27 cellular contexts compared by ENCODE assay signal in genomic region chr20:62002882-62003480, GRCh38.
DNase-seq lines count a peak whose midpoint lies in the region; ATAC-seq and TF ChIP-seq lines count a peak whose summit lies in the region.
"Had no signal": no experiment of that assay in that cellular context is flagged by ENCODE, and none has a peak within 500 bp of the region (broad histone marks: within the 10 kb centered on the region; RNA-seq: fewer than 3 reads in every experiment).

No MANE protein-coding gene starts in this region.

- no peak overlapping the region for H3K4me3 Mint-ChIP-seq in stimulated activated naive CD8-positive, alpha-beta T cell treated with anti-CD3 and anti-CD28 coated beads, Interleukin-15, Interleukin-2, amounts not matched to agents 100 ng/mL and 50 ng/mL, for 24 hours
- H3K4me3 Mint-ChIP-seq in stimulated activated naive CD8-positive, alpha-beta T cell treated with anti-CD3 and anti-CD28 coated beads, Interleukin-15, amount 100 ng/mL, for 72 hours: no peak overlapping the region
- H3K4me3 Mint-ChIP-seq in WTC11: no peak overlapping the region
- H3K4me3 Mint-ChIP-seq: B cell; CD14-positive monocyte; CD8-positive, alpha-beta memory T cell; GM23338; H9 had no signal

- no peak for DNase-seq in stimulated activated naive CD8-positive, alpha-beta T cell treated with anti-CD3 and anti-CD28 coated beads, Interleukin-15, amount 100 ng/mL, for 72 hours
- DNase-seq in choroid plexus epithelial cell (ENCODE audit: low read depth): peak; percentile 38
- no peak for DNase-seq in stimulated activated CD4-positive, alpha-beta T cell treated with anti-CD3 and anti-CD28 coated beads, Interleukin-4, amount 100 ng/mL, for 1 hour
- no peak for DNase-seq in WTC11 (ENCODE audit: low spot score)
- no peak for DNase-seq in T-helper 1 cell
- DNase-seq: Calu3; CD8-positive, alpha-beta memory T cell; DMS79 treated with DMSO at 0.1 percent for 48 hours; GF-D8; H9; MV-4-11; NCI-H1105 treated with DMSO at 0.1 percent for 48 hours; NCI-H1930; NCI-H446 treated with DMSO at 0.1 percent for 48 hours; NCI-H526; NCI-H82; SHP77 treated with DMSO at 0.1 percent for 48 hours had no signal

- peaks cover 61% of the 10 kb centered on the region for H3K36me3 Mint-ChIP-seq in stimulated activated naive CD8-positive, alpha-beta T cell treated with anti-CD3 and anti-CD28 coated beads, Interleukin-15, Interleukin-2, amounts not matched to agents 100 ng/mL and 50 ng/mL, for 24 hours (ENCODE audit: low read depth)
- peaks cover 73% of the 10 kb centered on the region for H3K36me3 Mint-ChIP-seq in WTC11

- TF ChIP-seq RAD21 in liver (IDR thresholded peaks at IDR 0.05): peak in 1 of 2 donors; percentile 9

- H3K27ac ChIP-seq in liver (ENCODE audit: low read depth in 1 of 2, low read length in 2 of 2): peak overlapping the region; percentile 41 to 61
- H3K27ac ChIP-seq: 22Rv1, RWPE1 had no signal

- H3K4me1 Mint-ChIP-seq in stimulated activated naive CD8-positive, alpha-beta T cell treated with anti-CD3 and anti-CD28 coated beads, Interleukin-15, Interleukin-2, amounts not matched to agents 100 ng/mL and 50 ng/mL, for 24 hours (ENCODE audit: low read depth): no peaks in the 10 kb centered on the region
- H3K4me1 Mint-ChIP-seq in stimulated activated naive CD8-positive, alpha-beta T cell treated with anti-CD3 and anti-CD28 coated beads, Interleukin-15, amount 100 ng/mL, for 72 hours: no peaks in the 10 kb centered on the region
- no peaks in the 10 kb centered on the region for H3K4me1 Mint-ChIP-seq in WTC11
- H3K4me1 Mint-ChIP-seq: CD14-positive monocyte, GM23338, H9 had no signal

- no peak for ATAC-seq in stimulated activated naive CD8-positive, alpha-beta T cell treated with anti-CD3 and anti-CD28 coated beads, Interleukin-15, amount 100 ng/mL, for 72 hours
- ATAC-seq in WTC11 (no peak), GM21529 (IDR thresholded peaks at IDR 0.05; ENCODE audit: unreplicated experiment) (no peak)
- ATAC-seq: K562, Panc1 had no signal

- POLR2A ChIA-PET in WTC11 (lab: Charles Lee): no interaction called here

- no peaks in the 10 kb centered on the region for H3K27me3 ChIP-seq in liver (ENCODE audit: control insufficient read depth in 4 of 4, insufficient read depth in 4 of 4, low read length in 3 of 4)

- H3K4me1 ChIP-seq in liver (ENCODE audit: control insufficient read depth in 4 of 4, insufficient read depth in 4 of 4, low read length in 3 of 4): peaks cover 5 to 15% (median 9%) of the 10 kb centered on the region in 4 donors

- peak overlapping the region; percentile 40 for H3K27ac Mint-ChIP-seq in stimulated activated naive CD8-positive, alpha-beta T cell treated with anti-CD3 and anti-CD28 coated beads, Interleukin-15, Interleukin-2, amounts not matched to agents 100 ng/mL and 50 ng/mL, for 24 hours
- no peak overlapping the region for H3K27ac Mint-ChIP-seq in stimulated activated naive CD8-positive, alpha-beta T cell treated with anti-CD3 and anti-CD28 coated beads, Interleukin-15, amount 100 ng/mL, for 72 hours
- no peak overlapping the region for H3K27ac Mint-ChIP-seq in WTC11
- H3K27ac Mint-ChIP-seq: B cell had no signal

- H3K36me3 ChIP-seq in liver (ENCODE audit: control insufficient read depth in 4 of 4, insufficient read depth in 3 of 4, low read depth in 1 of 4, low read length in 3 of 4): peaks cover 11 to 58% (median 25%) of the 10 kb centered on the region in 4 donors

- WGBS in liver: 47% methylated on average over 18 of the region's 18 CpGs

- H3K27me3 Mint-ChIP-seq in stimulated activated naive CD8-positive, alpha-beta T cell treated with anti-CD3 and anti-CD28 coated beads, Interleukin-15, Interleukin-2, amounts not matched to agents 100 ng/mL and 50 ng/mL, for 24 hours: no peaks in the 10 kb centered on the region
- H3K27me3 Mint-ChIP-seq in stimulated activated naive CD8-positive, alpha-beta T cell treated with anti-CD3 and anti-CD28 coated beads, Interleukin-15, amount 100 ng/mL, for 72 hours: no peaks in the 10 kb centered on the region
- no peaks in the 10 kb centered on the region for H3K27me3 Mint-ChIP-seq in WTC11 (ENCODE audit: low read depth)
- H3K27me3 Mint-ChIP-seq: B cell; CD8-positive, alpha-beta memory T cell had no signal

- H3K9me3 ChIP-seq in liver (ENCODE audit: control insufficient read depth in 4 of 4, low read length in 3 of 4): no peaks in the 10 kb centered on the region

- peak overlapping the region in 1 of 2 donors; percentile 38 for H3K9ac ChIP-seq in liver (ENCODE audit: low read depth in 1 of 2, low read length in 2 of 2)

- no peak overlapping the region for H3K4me3 ChIP-seq in choroid plexus epithelial cell (ENCODE audit: low read depth, low read length)
- no peak overlapping the region for H3K4me3 ChIP-seq in liver (ENCODE audit: low read depth in 1 of 3, low read length in 3 of 3)
- H3K4me3 ChIP-seq: GM23338, K562 had no signal

- CTCF ChIA-PET in WTC11 (lab: Charles Lee): no interaction called here

- no peak for TF ChIP-seq CTCF in choroid plexus epithelial cell (conservative IDR thresholded peaks at IDR 0.05; ENCODE audit: low read depth, low read length)
- TF ChIP-seq CTCF in liver (IDR thresholded peaks at IDR 0.05; ENCODE audit: low read depth, low read length, missing input control): no peak
- TF ChIP-seq CTCF in WTC11 (IDR thresholded peaks at IDR 0.05): no peak

- H3K9me3 Mint-ChIP-seq in stimulated activated naive CD8-positive, alpha-beta T cell treated with anti-CD3 and anti-CD28 coated beads, Interleukin-15, Interleukin-2, amounts not matched to agents 100 ng/mL and 50 ng/mL, for 24 hours: no peaks in the 10 kb centered on the region
- H3K9me3 Mint-ChIP-seq in stimulated activated naive CD8-positive, alpha-beta T cell treated with anti-CD3 and anti-CD28 coated beads, Interleukin-15, amount 100 ng/mL, for 72 hours: no peaks in the 10 kb centered on the region
- no peaks in the 10 kb centered on the region for H3K9me3 Mint-ChIP-seq in WTC11
- H3K9me3 Mint-ChIP-seq: CD8-positive, alpha-beta memory T cell; GM23338; H9 had no signal

TF ChIP-seq in liver, 16 proteins besides CTCF, POLR2A, EP300 and RAD21 (continues in another document):
- TF ChIP-seq RXRA (IDR thresholded peaks at IDR 0.05) (peak in 1 of 2 donors; percentile 59), ZBTB33 (IDR thresholded peaks at IDR 0.05) (no peak), NR2F2 (IDR thresholded peaks at IDR 0.05) (no peak), EGR1 (IDR thresholded peaks at IDR 0.05; ENCODE audit: low read depth in 2 of 2) (peak; percentile 81 to 91), JUND (IDR thresholded peaks at IDR 0.05) (peak in 1 of 2 donors; percentile 48), MAX (IDR thresholded peaks at IDR 0.05) (peak; percentile 69), FOXA1 (IDR thresholded peaks at IDR 0.05) (no peak), HNF4A (conservative IDR thresholded peaks at IDR 0.05) (peak; percentile 74 to 85), GABPA (IDR thresholded peaks at IDR 0.05 in 1 of 2, conservative IDR thresholded peaks at IDR 0.05 in 1 of 2) (no peak), YY1 (IDR thresholded peaks at IDR 0.05) (no peak), SP1 (IDR thresholded peaks at IDR 0.05) (peak; percentile 69)

TF ChIP-seq in WTC11, 78 proteins besides CTCF, POLR2A, EP300 and RAD21:
- no peak for TF ChIP-seq ZNF425 (CRISPR knock-in tag; conservative IDR thresholded peaks at IDR 0.05)
- TF ChIP-seq E2F4 (CRISPR knock-in tag; IDR thresholded peaks at IDR 0.05; ENCODE audit: borderline replicate concordance, low read depth): no peak
- no peak for TF ChIP-seq ZNF263 (CRISPR knock-in tag; IDR thresholded peaks at IDR 0.05; ENCODE audit: low read depth)
TF ChIP-seq in WTC11: peak in this region for 0.
